In genomic region chr4:31134720-31135119, GRCh38 we compare ENCODE assay signal across 2 cellular contexts.
TF ChIP-seq lines count a peak whose summit lies in the region.

No MANE protein-coding gene starts in this region.

TF ChIP-seq in HCT116, 20 proteins besides CTCF, POLR2A, EP300 and RAD21:
- TF ChIP-seq POLR2AphosphoS5 (IDR thresholded peaks at IDR 0.05; ENCODE audit: low read depth, low read length) (no peak), ELF1 (IDR thresholded peaks at IDR 0.05; ENCODE audit: borderline replicate concordance, low read depth) (no peak), CBX3 (IDR thresholded peaks at IDR 0.05; ENCODE audit: low read depth) (no peak), ZFX (IDR thresholded peaks at IDR 0.05) (no peak), REST (IDR thresholded peaks at IDR 0.05; ENCODE audit: low read depth) (no peak), CEBPB (IDR thresholded peaks at IDR 0.05; ENCODE audit: low read depth) (no peak), MAX (IDR thresholded peaks at IDR 0.05) (no peak), YY1 (IDR thresholded peaks at IDR 0.05; ENCODE audit: extremely low read depth, insufficient replicate concordance, low read depth, low read length) (no peak), ZBTB33 (IDR thresholded peaks at IDR 0.05; ENCODE audit: extremely low read depth, insufficient replicate concordance, low read length) (no peak), SP1 (IDR thresholded peaks at IDR 0.05; ENCODE audit: low read depth) (no peak), FOSL1 (IDR thresholded peaks at IDR 0.05; ENCODE audit: low read depth) (no peak), SRF (IDR thresholded peaks at IDR 0.05; ENCODE audit: low read depth) (no peak), EZH2phosphoT487 (IDR thresholded peaks at IDR 0.05; ENCODE audit: borderline replicate concordance) (no peak), TCF7L2 (IDR thresholded peaks at IDR 0.05; ENCODE audit: borderline replicate concordance, extremely low read depth, insufficient read depth, insufficient read length) (no peak), ATF3 (IDR thresholded peaks at IDR 0.05) (no peak), SIN3A (IDR thresholded peaks at IDR 0.05; ENCODE audit: low read depth) (no peak), EGR1 (IDR thresholded peaks at IDR 0.05; ENCODE audit: low read depth) (no peak), EZH2 (IDR thresholded peaks at IDR 0.05) (no peak), ZNF274 (IDR thresholded peaks at IDR 0.05; ENCODE audit: low read depth, low read length) (no peak)
TF ChIP-seq in HCT116: peak in this region for 0.

TF ChIP-seq in IMR-90, 13 proteins besides CTCF, POLR2A, EP300 and RAD21:
- TF ChIP-seq SMC3 (IDR thresholded peaks at IDR 0.05; ENCODE audit: low read depth, low read length), result no peak
- TF ChIP-seq BHLHE40 (IDR thresholded peaks at IDR 0.05; ENCODE audit: low read depth, low read length), result no peak
- no peak for TF ChIP-seq RCOR1 (IDR thresholded peaks at IDR 0.05; ENCODE audit: insufficient replicate concordance, low read length)
- TF ChIP-seq ELK1 (IDR thresholded peaks at IDR 0.05; ENCODE audit: borderline replicate concordance, low read depth, low read length), result no peak
- no peak for TF ChIP-seq RFX5 (IDR thresholded peaks at IDR 0.05; ENCODE audit: low read depth, low read length)
- TF ChIP-seq FOS (IDR thresholded peaks at IDR 0.05; ENCODE audit: low read depth, low read length), result no peak
- TF ChIP-seq MAZ (IDR thresholded peaks at IDR 0.05; ENCODE audit: borderline replicate concordance, low read depth, low read length), result no peak
- no peak for TF ChIP-seq MAFK (IDR thresholded peaks at IDR 0.05; ENCODE audit: low read depth, low read length)
- TF ChIP-seq NFE2L2 (IDR thresholded peaks at IDR 0.05; ENCODE audit: low read depth, low read length), result no peak
